Comparison of ENCODE assay signal across 12 cellular contexts in the genomic region with DNA sequence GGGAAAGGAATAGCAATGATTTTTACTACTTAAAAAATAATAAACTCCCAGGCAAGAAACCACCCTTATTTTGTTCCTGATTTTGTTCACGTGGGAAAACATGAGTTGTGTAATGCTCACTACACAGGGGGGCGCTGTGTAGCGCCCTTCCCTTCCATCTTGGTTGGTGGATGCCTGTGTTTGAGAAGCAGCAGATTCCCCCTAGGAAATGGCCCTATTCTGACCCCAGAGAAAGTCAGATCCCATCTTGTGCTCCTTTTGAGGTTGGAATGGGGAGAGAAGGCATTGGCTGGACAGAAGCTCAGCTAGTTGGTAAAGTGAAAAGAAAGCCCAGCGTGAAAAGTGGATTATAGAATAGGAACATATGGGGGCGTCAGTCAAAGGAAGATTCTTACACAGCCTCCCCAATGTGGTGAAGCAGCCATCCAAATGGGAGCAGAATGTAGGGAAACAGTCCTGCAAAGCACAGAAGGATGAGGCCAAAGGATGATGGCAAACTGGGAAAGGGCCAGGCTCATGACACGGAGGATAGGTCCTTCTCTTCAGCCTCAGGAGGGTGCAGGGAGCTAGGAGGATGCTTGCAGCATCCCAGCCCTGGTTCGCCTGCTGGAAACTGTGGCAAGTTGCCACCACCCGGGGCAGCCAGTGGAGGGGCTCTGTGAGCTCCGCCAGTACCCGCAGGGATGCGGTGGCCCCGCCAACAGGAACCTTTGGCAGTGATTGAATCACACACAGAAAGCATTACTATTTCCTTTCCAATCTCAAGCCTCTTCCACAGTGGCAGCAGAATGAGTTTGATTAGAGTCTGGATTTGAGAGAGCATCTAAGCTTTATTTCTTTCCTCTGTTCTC.
DNase-seq lines count a peak whose midpoint lies in the region; ATAC-seq and TF ChIP-seq lines count a peak whose summit lies in the region.
"Had no signal": no experiment of that assay in that cellular context is flagged by ENCODE, and none has a peak within 500 bp of the region (broad histone marks: within the 10 kb centered on the region; RNA-seq: fewer than 3 reads in every experiment).

No MANE protein-coding gene starts in this region.

- no CpG with 5 or more reads among the region's 12 CpGs for WGBS in neuronal stem cell (ENCODE audit: extremely low coverage in 2 of 2, insufficient read length in 2 of 2, insufficient replicate concordance in 1 of 2), 2 donors

- no peak for TF ChIP-seq CTCF in right atrium auricular region (IDR thresholded peaks at IDR 0.05)

- no peak overlapping the region for H4K8ac ChIP-seq in neuronal stem cell (ENCODE audit: low read depth, low read length)

- H3K27me3 ChIP-seq in neuronal stem cell (ENCODE audit: control insufficient read depth in 3 of 3, insufficient read depth in 3 of 3, low read depth in 1 of 3, low read length in 3 of 3) (no peaks in the 10 kb centered on the region), right atrium auricular region (no peaks in the 10 kb centered on the region)

- no peaks in the 10 kb centered on the region for H3K79me1 ChIP-seq in neuronal stem cell (ENCODE audit: low read depth, low read length)

- H2AFZ ChIP-seq in neuronal stem cell (ENCODE audit: low read length) = no peak overlapping the region

- no peak overlapping the region for H3K18ac ChIP-seq in neuronal stem cell (ENCODE audit: low read length)

- H3K9me3 ChIP-seq in neuronal stem cell (replicated peaks in 1 of 2; ENCODE audit: control insufficient read depth in 2 of 2, insufficient read depth in 1 of 2, low read depth in 1 of 2, low read length in 2 of 2) = peaks cover 3 to 13% of the 10 kb centered on the region in 2 donors
- H3K9me3 ChIP-seq in right atrium auricular region = peaks cover 0 to 5% of the 10 kb centered on the region in 2 donors

- no peak overlapping the region for H3K4me2 ChIP-seq in neuronal stem cell (ENCODE audit: insufficient read depth, low read length, poor library complexity, severe bottlenecking)

- H3K4me1 ChIP-seq in neuronal stem cell (ENCODE audit: control insufficient read depth in 2 of 2, insufficient read depth in 1 of 2, low read depth in 1 of 2, low read length in 2 of 2) (no peaks in the 10 kb centered on the region), right atrium auricular region (no peaks in the 10 kb centered on the region)

- DNase-seq in DMS 273 (lab: John Stamatoyannopoulos, UW; ENCODE audit: unreplicated experiment) (peak; percentile 29), DMS 273 treated with DMSO at 0.1 percent for 48 hours (lab: John Stamatoyannopoulos, UW) (no peak), NCI-H1694 (lab: John Stamatoyannopoulos, UW) (peak; percentile 17), caudate nucleus (lab: John Stamatoyannopoulos, UW) (peak in 37 of 61 donors; percentile 10 to 97 (median 34)), neuronal stem cell (ENCODE audit: low spot score) (peak; percentile 27), right atrium auricular region (ENCODE audit: low spot score) (no peak), left colon (no peak), mesenteric fat pad (ENCODE audit: low spot score) (no peak)
- DNase-seq: 8988T; activated CD4-positive, CD25-positive, alpha-beta regulatory T cell; NCI-H1105 treated with DMSO at 0.1 percent for 48 hours; RPMI8226 had no signal

- no peak overlapping the region for H2AK5ac ChIP-seq in neuronal stem cell (ENCODE audit: low read depth, low read length)

- no peak overlapping the region for H2BK5ac ChIP-seq in neuronal stem cell (ENCODE audit: low read length)

- H3K4ac ChIP-seq in neuronal stem cell (ENCODE audit: low read length) = no peak overlapping the region

- H4K91ac ChIP-seq in neuronal stem cell (ENCODE audit: low read depth, low read length, poor library complexity) = no peak overlapping the region

- no peak overlapping the region for H2BK15ac ChIP-seq in neuronal stem cell (ENCODE audit: low read length)

- H2BK12ac ChIP-seq in neuronal stem cell (ENCODE audit: low read length) = no peak overlapping the region

- ATAC-seq in left colon = no peak

- no peak overlapping the region for H3K9ac ChIP-seq in neuronal stem cell (ENCODE audit: low read depth, low read length, poor library complexity)

- H3K14ac ChIP-seq in neuronal stem cell (ENCODE audit: low read length) = no peak overlapping the region

- no peak overlapping the region for H3K4me3 ChIP-seq in neuronal stem cell (ENCODE audit: low read length in 2 of 2)
- no peak overlapping the region for H3K4me3 ChIP-seq in right atrium auricular region

- H3K36me3 ChIP-seq in neuronal stem cell (replicated peaks in 1 of 2; ENCODE audit: control insufficient read depth in 2 of 2, insufficient read depth in 2 of 2, low read length in 2 of 2) (peaks cover 0 to 18% of the 10 kb centered on the region in 2 donors), right atrium auricular region (no peaks in the 10 kb centered on the region)

- H2BK120ac ChIP-seq in neuronal stem cell (ENCODE audit: low read depth, low read length) = no peak overlapping the region

- intact Hi-C loops in left colon (cut with DNase I, micrococcal nuclease) = no loop called here

- H3K27ac ChIP-seq in caudate nucleus (ENCODE audit: low read depth, low read length) (no peak overlapping the region), neuronal stem cell (replicated peaks; ENCODE audit: low read length) (no peak overlapping the region), right atrium auricular region (no peak overlapping the region)

- no peak overlapping the region for H3K23ac ChIP-seq in neuronal stem cell (ENCODE audit: low read depth, low read length, poor library complexity)

Comparison
In these comparisons a context has a peak if more than half of its experiments do, and no peak if none do; other contexts are left out.
1. DNase-seq: peak in DMS 273 (single experiment), NCI-H1694 (single experiment), caudate nucleus (37 of 61) and neuronal stem cell (single experiment); none in DMS 273 treated with DMSO at 0.1 percent for 48 hours (single experiment), right atrium auricular region (single experiment), left colon (0 of 2) and mesenteric fat pad (single experiment).